1 cellular context compared by ENCODE assay signal in genomic region chr5:38379360-38379827, GRCh38.
TF ChIP-seq lines count a peak whose summit lies in the region.

No MANE protein-coding gene starts in this region.

TF ChIP-seq in GM23338, 12 proteins besides CTCF, POLR2A, EP300 and RAD21 (continued from another document):
- TF ChIP-seq ETS1 (IDR thresholded peaks at IDR 0.05) (no peak), STAT1 (IDR thresholded peaks at IDR 0.05; ENCODE audit: unreplicated experiment) (no peak), POLR2AphosphoS5 (IDR thresholded peaks at IDR 0.05; ENCODE audit: low read depth) (no peak)
TF ChIP-seq in GM23338: peak in this region for 1.
